24 cellular contexts compared by ENCODE assay signal in the genomic region with DNA sequence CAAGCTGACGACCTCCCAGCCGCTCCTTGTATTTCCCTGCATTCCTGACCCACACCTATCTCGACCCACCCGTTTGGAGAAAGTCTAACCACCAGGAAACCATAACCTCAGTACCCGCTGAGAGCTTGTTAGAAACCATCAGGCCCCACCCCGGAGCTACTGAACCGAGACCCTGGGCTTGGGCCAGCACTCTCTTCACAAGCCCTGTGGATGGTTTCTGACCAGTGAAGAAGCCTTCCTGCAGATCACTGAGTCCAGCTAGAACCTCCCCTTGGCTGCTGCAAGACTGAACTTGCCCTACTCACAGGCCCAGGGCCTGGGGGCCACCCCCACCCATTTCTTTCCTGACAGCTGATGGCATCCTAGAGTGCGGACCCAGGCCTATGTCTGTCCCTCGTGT. TPM values are rescaled to one million over a fixed set of nuclear protein-coding genes. Genes with fewer than 3 reads are reported as not detected.
DNase-seq lines count a peak whose midpoint lies in the region; ATAC-seq, FAIRE-seq and TF ChIP-seq lines count a peak whose summit lies in the region.
"Had no signal": no experiment of that assay in that cellular context is flagged by ENCODE, and none has a peak within 500 bp of the region (broad histone marks: within the 10 kb centered on the region; RNA-seq: fewer than 3 reads in every experiment).

No MANE protein-coding gene starts in this region.

- H2BK20ac ChIP-seq in H1 (ENCODE audit: low read length): no peak overlapping the region

- POLR2A ChIA-PET in Panc1 (lab: Charles Lee) (interaction anchor here (0.6 kb wide), 1 partner anchor 1474 kb away, joined by 4 read pairs; a partner anchor contains a TSS), H1 (lab: Charles Lee; ENCODE audit: partially characterized antibody) (no interaction called here)

- CTCF ChIA-PET in Panc1 (lab: Charles Lee): no interaction called here
- CTCF ChIA-PET in H1 (lab: Charles Lee; ENCODE audit: partially characterized antibody): interaction anchor here (0.6 to 2.2 kb wide), 12 partner anchors 7 to 230 kb away, joined by 3 to 8 read pairs (median 6); no protein-coding TSS in a partner anchor

- BruUV-seq in Panc1 (replicated peaks; lab: Mats Ljungman, UMichigan): no TSS peak

- ATAC-seq in Panc1: 0 out of 2 replicates have a peak, but pooled peaks have one; percentile 5
- peak; percentile 32 for ATAC-seq in sciatic nerve
- ATAC-seq: A549 had no signal

- H3K79me2 ChIP-seq in H1 (ENCODE audit: control insufficient read depth in 1 of 2, insufficient read depth in 2 of 2, low read length in 2 of 2): no peaks in the 10 kb centered on the region

- H3K27me3 ChIP-seq in BLaER1: peaks cover 87% of the 10 kb centered on the region
- no peaks in the 10 kb centered on the region for H3K27me3 ChIP-seq in Panc1 (ENCODE audit: control insufficient read depth, insufficient read depth, low read length)
- H3K27me3 ChIP-seq in H1 (replicated peaks in 1 of 4; ENCODE audit: control insufficient read depth in 3 of 4, extremely low read depth in 1 of 4, insufficient read depth in 3 of 4, low read length in 3 of 4): no peaks in the 10 kb centered on the region
- H3K27me3 ChIP-seq: BE2C had no signal

- no peak overlapping the region for H3K4me3 ChIP-seq in BLaER1
- no peak overlapping the region for H3K4me3 ChIP-seq in Panc1 (ENCODE audit: low read depth in 2 of 2, low read length in 2 of 2)
- no peak overlapping the region for H3K4me3 ChIP-seq in H1 (ENCODE audit: extremely low read depth in 1 of 4, insufficient read depth in 2 of 4, low read depth in 3 of 4, low read length in 4 of 4)
- H3K4me3 ChIP-seq: A549 had no signal

- H3K9ac ChIP-seq in BLaER1: no peak overlapping the region
- no peak overlapping the region for H3K9ac ChIP-seq in H1 (replicated peaks in 1 of 4; ENCODE audit: extremely low read depth in 1 of 4, low read depth in 3 of 4, low read length in 3 of 4)

- H3K4me1 ChIP-seq in BLaER1 (peaks cover 13% of the 10 kb centered on the region), Panc1 (ENCODE audit: control insufficient read depth, insufficient read depth, low read length) (no peaks in the 10 kb centered on the region), H1 (replicated peaks in 1 of 4; ENCODE audit: control insufficient read depth in 3 of 4, insufficient read depth in 4 of 4, low read length in 3 of 4) (no peaks in the 10 kb centered on the region)
- H3K4me1 ChIP-seq: A549, BE2C had no signal

- no peak overlapping the region for H4K5ac ChIP-seq in H1 (ENCODE audit: insufficient read length, low read depth, low read length)

- H3K23me2 ChIP-seq in H1 (ENCODE audit: low read depth, low read length): peaks cover 3% of the 10 kb centered on the region; the same call in 1 of the 2 replicates

- in situ Hi-C loops in Panc1 (cut with HindIII; ENCODE audit: low pct_unique_long_range_greater_than_20kb, low sequenced_read_pairs): no loop called here

- 84% methylated on average over 7 of the region's 9 CpGs; no CpG with 5 or more reads in 1 of the 2 experiments for WGBS in H1 (ENCODE audit: extremely low coverage in 1 of 2, insufficient coverage in 1 of 2, insufficient read length in 1 of 2, insufficient replicate concordance in 2 of 2, low coverage in 1 of 2, low lambda C conversion rate in 2 of 2, missing lambda C conversion rate in 1 of 2), 2 experiments

- no peak overlapping the region for H2BK5ac ChIP-seq in H1 (ENCODE audit: low read depth, low read length)

- no peak overlapping the region for H2BK15ac ChIP-seq in H1 (ENCODE audit: low read length)

- no peak overlapping the region for H2BK12ac ChIP-seq in H1 (ENCODE audit: low read depth, low read length)

- H3K4ac ChIP-seq in H1 (replicated peaks; ENCODE audit: insufficient read length, low read depth, low read length): no peak overlapping the region

- intact Hi-C loops in Panc1 (cut with micrococcal nuclease; ENCODE audit: unreplicated experiment): no loop called here
- intact Hi-C loops in sciatic nerve (cut with DNase I): no loop called here

- TF ChIP-seq RAD21 in H1 (IDR thresholded peaks at IDR 0.05 in 1 of 2, conservative IDR thresholded peaks at IDR 0.05 in 1 of 2; ENCODE audit: low read depth in 2 of 2, low read length in 2 of 2): no peak

- TF ChIP-seq CTCF in Panc1 (IDR thresholded peaks at IDR 0.05) (no peak), H1 (IDR thresholded peaks at IDR 0.05; ENCODE audit: control extremely low read depth in 1 of 3, insufficient read depth in 1 of 3, low read depth in 1 of 3, low read length in 3 of 3) (no peak)

- no peak overlapping the region for H3K18ac ChIP-seq in H1 (ENCODE audit: extremely low read depth, low read length)

- no peak for TF ChIP-seq EP300 in H1 (IDR thresholded peaks at IDR 0.05; ENCODE audit: borderline replicate concordance in 1 of 2, low read depth in 2 of 2, low read length in 2 of 2)

- H3K56ac ChIP-seq in H1 (replicated peaks; ENCODE audit: insufficient read length, low read depth, low read length): no peak overlapping the region

- H3K4me2 ChIP-seq in BLaER1 (0 out of 2 replicates have a peak overlapping the region, but pooled peaks have one; percentile 8), H1 (ENCODE audit: insufficient read depth in 1 of 2, low read depth in 2 of 2, low read length in 2 of 2) (no peak overlapping the region)
- H3K4me2 ChIP-seq: A549 had no signal

- DNase-seq in Panc1 (ENCODE audit: low read depth, low spot score) (no peak), H1 (ENCODE audit: low read depth in 1 of 2, low spot score in 2 of 2) (no peak), sciatic nerve (ENCODE audit: low spot score) (no peak), NCI-H1092 (lab: John Stamatoyannopoulos, UW) (no peak), kidney tubule cell (ENCODE audit: low spot score) (no peak)
- DNase-seq in activated CD8-positive, alpha-beta memory T cell treated with anti-CD3 and anti-CD28 coated beads, Interleukin-2, amount 50 U/mL, for 4 hours: no peak
- DNase-seq: 8988T; ACHN; AML-193; BE2C; C1 segment of cervical spinal cord; Calu3; CD4-positive, alpha-beta memory T cell; COR-L47; DMS53; DMS79 treated with DMSO at 0.1 percent for 48 hours; GF-D8; GOT3; H7; HCEC 1CT had no signal

- no peak overlapping the region for H2AK5ac ChIP-seq in H1 (ENCODE audit: low read depth, low read length)

- no peaks in the 10 kb centered on the region; the same call in 1 of the 2 replicates for H3K9me3 ChIP-seq in BLaER1
- H3K9me3 ChIP-seq in Panc1 (ENCODE audit: control insufficient read depth, insufficient read depth, low read depth, low read length): no peaks in the 10 kb centered on the region
- no peaks in the 10 kb centered on the region; a peak in 1 of 4 replicates for H3K9me3 ChIP-seq in H1 (ENCODE audit: insufficient read depth in 2 of 2, low read depth in 1 of 2, low read length in 1 of 2)
- H3K9me3 ChIP-seq: A549, BE2C had no signal

- no peak overlapping the region for H4K8ac ChIP-seq in H1 (ENCODE audit: extremely low read depth, insufficient read depth, low read length)

- H3K36me3 ChIP-seq in BLaER1: peaks cover 51% of the 10 kb centered on the region
- no peaks in the 10 kb centered on the region; the same call in 1 of the 2 replicates for H3K36me3 ChIP-seq in Panc1 (ENCODE audit: control insufficient read depth, insufficient read depth, low read length)
- peaks cover 0 to 27% (median 7%) of the 10 kb centered on the region in 4 experiments; a peak in 4 of 8 replicates for H3K36me3 ChIP-seq in H1 (ENCODE audit: control insufficient read depth in 2 of 4, insufficient read depth in 4 of 4, low read length in 3 of 4)
- H3K36me3 ChIP-seq: BE2C had no signal

- no peak for FAIRE-seq in H1 (lab: Jason Lieb, UNC)
- FAIRE-seq: A549, GM18507 had no signal

- no peak overlapping the region for H3K23ac ChIP-seq in H1 (ENCODE audit: insufficient read length)

- peaks cover 25% of the 10 kb centered on the region; the same call in 1 of the 2 replicates for H4K20me1 ChIP-seq in BLaER1
- peaks cover 0 to 4% of the 10 kb centered on the region in 2 experiments for H4K20me1 ChIP-seq in H1 (replicated peaks in 1 of 2; ENCODE audit: control insufficient read depth in 1 of 2, insufficient read depth in 2 of 2, low read length in 2 of 2)

- no peaks in the 10 kb centered on the region for H3K79me1 ChIP-seq in H1 (ENCODE audit: low read depth, low read length)

- no peak overlapping the region for H4K91ac ChIP-seq in H1 (replicated peaks; ENCODE audit: insufficient read length, low read length)

- no peak overlapping the region for H2BK120ac ChIP-seq in H1 (replicated peaks; ENCODE audit: low read depth, low read length)

- no peak overlapping the region for H2AFZ ChIP-seq in H1 (ENCODE audit: low read length)

- no peak overlapping the region for H3K27ac ChIP-seq in BLaER1
- H3K27ac ChIP-seq in Panc1 (ENCODE audit: low read length): no peak overlapping the region
- no peak overlapping the region for H3K27ac ChIP-seq in H1 (ENCODE audit: low read depth, low read length)
- H3K27ac ChIP-seq: A549 had no signal

- H3K14ac ChIP-seq in H1 (ENCODE audit: insufficient read length): no peak overlapping the region

- no peak for TF ChIP-seq POLR2A in H1 (IDR thresholded peaks at IDR 0.05; ENCODE audit: control extremely low read depth in 1 of 2, low read depth in 2 of 2, low read length in 2 of 2)

RNA-seq across cellular contexts. Expression of a gene that starts 26.6 kb away (rescaled TPM):
- total RNA-seq in Panc1 (2021; ENCODE audit: unreplicated experiment): 5.4 TPM
- 5.4 TPM for polyA plus RNA-seq in Panc1 (2012; ENCODE audit: insufficient read length)
- total RNA-seq in H1 (2021; fragmentation: NEBNext Ultra II Directional; extraction: Animal tissue kit (Norgen Biotek cat#: 25700)): 15.4 and 15.6 TPM in 2 replicates
- 18.6 and 20.1 TPM in 2 replicates for polyA plus RNA-seq in H1 (2011; rRNA removed)
- polyA plus RNA-seq in H1 (2011; cell fraction: cytosol; rRNA removed): 16.8 TPM
- polyA plus RNA-seq in H1 (2011; cell fraction: nucleus; rRNA removed): 33.8 TPM
- polyA plus RNA-seq in H1 (2012, experiment 1 of 2): 13.5 to 18.5 TPM (median 15.8 TPM) in 4 replicates
- polyA plus RNA-seq in H1 (2012, experiment 2 of 2): 6.4 TPM
- 8.5 TPM for polyA plus RNA-seq in H1 (2013, experiment 1 of 2)
- polyA plus RNA-seq in H1 (2013, experiment 2 of 2): 9.2 TPM
- polyA minus RNA-seq in H1 (2011; rRNA and poly(A)+ RNA removed): 17.3 and 24.3 TPM in 2 replicates
- 10.8 TPM for polyA minus RNA-seq in H1 (2011; cell fraction: cytosol; rRNA and poly(A)+ RNA removed)
- 9.4 TPM for polyA minus RNA-seq in H1 (2011; cell fraction: nucleus; rRNA and poly(A)+ RNA removed)
- total RNA-seq in sciatic nerve: 26.9 TPM
- total RNA-seq: G401 had no signal

RNA-seq across cellular contexts. Expression of a gene that starts 40.4 kb away (rescaled TPM):
- 75.0 TPM for total RNA-seq in Panc1 (2021; ENCODE audit: unreplicated experiment)
- 78.8 TPM for polyA plus RNA-seq in Panc1 (2012; ENCODE audit: insufficient read length)
- total RNA-seq in H1 (2021; fragmentation: NEBNext Ultra II Directional; extraction: Animal tissue kit (Norgen Biotek cat#: 25700)): 30.5 and 31.5 TPM in 2 replicates
- 26.8 and 34.6 TPM in 2 replicates for polyA plus RNA-seq in H1 (2011; rRNA removed)
- 29.7 TPM for polyA plus RNA-seq in H1 (2011; cell fraction: cytosol; rRNA removed)
- 28.2 TPM for polyA plus RNA-seq in H1 (2011; cell fraction: nucleus; rRNA removed)
- polyA plus RNA-seq in H1 (2012, experiment 1 of 2): 33.3 to 45.9 TPM (median 38.1 TPM) in 4 replicates
- polyA plus RNA-seq in H1 (2012, experiment 2 of 2): 26.8 TPM
- polyA plus RNA-seq in H1 (2013, experiment 1 of 2): 39.1 TPM
- polyA plus RNA-seq in H1 (2013, experiment 2 of 2): 42.8 TPM
- polyA minus RNA-seq in H1 (2011; rRNA and poly(A)+ RNA removed): 21.8 and 28.0 TPM in 2 replicates
- polyA minus RNA-seq in H1 (2011; cell fraction: cytosol; rRNA and poly(A)+ RNA removed): 10.9 TPM
- polyA minus RNA-seq in H1 (2011; cell fraction: nucleus; rRNA and poly(A)+ RNA removed): 9.8 TPM
- 18.0 TPM for total RNA-seq in sciatic nerve

RNA-seq across cellular contexts. Expression of a gene that starts 40.7 kb away (rescaled TPM):
- total RNA-seq in Panc1 (2021; ENCODE audit: unreplicated experiment) (63.3 TPM), sciatic nerve (25.0 TPM)
- polyA plus RNA-seq in Panc1 (2012; ENCODE audit: insufficient read length): 52.5 TPM
- total RNA-seq in H1 (2021; fragmentation: NEBNext Ultra II Directional; extraction: Animal tissue kit (Norgen Biotek cat#: 25700)): 24.2 and 24.3 TPM in 2 replicates
- 7.6 and 13.1 TPM in 2 replicates for polyA plus RNA-seq in H1 (2011; rRNA removed)
- polyA plus RNA-seq in H1 (2011; cell fraction: cytosol; rRNA removed): 15.3 TPM
- 3.8 TPM for polyA plus RNA-seq in H1 (2011; cell fraction: nucleus; rRNA removed)
- 23.0 to 48.3 TPM (median 25.8 TPM) in 4 replicates for polyA plus RNA-seq in H1 (2012, experiment 1 of 2)
- 7.5 TPM for polyA plus RNA-seq in H1 (2012, experiment 2 of 2)
- polyA plus RNA-seq in H1 (2013, experiment 1 of 2): 41.5 TPM
- 42.1 TPM for polyA plus RNA-seq in H1 (2013, experiment 2 of 2)
- 5.1 and 5.9 TPM in 2 replicates for polyA minus RNA-seq in H1 (2011; rRNA and poly(A)+ RNA removed)
- polyA minus RNA-seq in H1 (2011; cell fraction: cytosol; rRNA and poly(A)+ RNA removed): 2.6 TPM
- polyA minus RNA-seq in H1 (2011; cell fraction: nucleus; rRNA and poly(A)+ RNA removed): 3.4 TPM
